8 cellular contexts compared by ENCODE assay signal in genomic region chr3:125357837-125358236, GRCh38. TPM values are rescaled to one million over a fixed set of nuclear protein-coding genes. Genes with fewer than 3 reads are reported as not detected.
DNase-seq lines count a peak whose midpoint lies in the region; ATAC-seq and TF ChIP-seq lines count a peak whose summit lies in the region.

No MANE protein-coding gene starts in this region.

- no peaks in the 10 kb centered on the region for H3K27me3 Mint-ChIP-seq in activated CD4-positive, alpha-beta T cell treated with anti-CD3 and anti-CD28 coated beads for 36 hours
- H3K27me3 Mint-ChIP-seq in WTC11 (ENCODE audit: low read depth) (no peaks in the 10 kb centered on the region), Caco-2 (ENCODE audit: insufficient read depth, unreplicated experiment) (no peaks in the 10 kb centered on the region)
- H3K27me3 Mint-ChIP-seq in stimulated activated naive B cell treated with anti-CD40 and anti-IgM and Interleukin-4, amounts not matched to agents 10 μg/mL and 1 μg/mL and 100 μg/mL, for 72 hours, result no peaks in the 10 kb centered on the region

- no TSS peak for BruUV-seq in Caco-2 (replicated peaks; lab: Mats Ljungman, UMichigan)

- peak overlapping the region; percentile 84 for H3K27ac Mint-ChIP-seq in activated CD4-positive, alpha-beta T cell treated with anti-CD3 and anti-CD28 coated beads for 36 hours
- H3K27ac Mint-ChIP-seq in WTC11 (no peak overlapping the region), Caco-2 (ENCODE audit: unreplicated experiment) (no peak overlapping the region)
- peak overlapping the region; percentile 33 for H3K27ac Mint-ChIP-seq in stimulated activated naive B cell treated with anti-CD40 and anti-IgM and Interleukin-4, amounts not matched to agents 10 μg/mL and 1 μg/mL and 100 μg/mL, for 72 hours

- no peak for ATAC-seq in activated CD4-positive, alpha-beta T cell treated with anti-CD3 and anti-CD28 coated beads for 36 hours
- no peak for ATAC-seq in WTC11
- ATAC-seq in stimulated activated naive B cell treated with anti-CD40 and anti-IgM and Interleukin-4, amounts not matched to agents 10 μg/mL and 1 μg/mL and 100 μg/mL, for 72 hours (replicated peaks), result no peak

- no peak for DNase-seq in activated CD4-positive, alpha-beta T cell treated with anti-CD3 and anti-CD28 coated beads for 36 hours
- DNase-seq in activated CD4-positive, alpha-beta T cell treated with anti-CD3 and anti-CD28 coated beads, Interleukin-2, amount 50 U/mL, for 48 hours, result no peak
- DNase-seq in WTC11 (ENCODE audit: low spot score), result no peak
- DNase-seq in foreskin fibroblast, result no peak
- no peak for DNase-seq in stimulated activated naive B cell treated with anti-CD40 and anti-IgM and Interleukin-4, amounts not matched to agents 10 μg/mL and 1 μg/mL and 100 μg/mL, for 72 hours
- no peak for DNase-seq in GM19238 (ENCODE audit: insufficient read length, low spot score)
- no peak for DNase-seq in RWPE1 (ENCODE audit: low spot score)
- DNase-seq in Caco-2, result no peak

- CTCF ChIA-PET in activated CD4-positive, alpha-beta T cell treated with anti-CD3 and anti-CD28 coated beads for 36 hours (lab: Charles Lee), result interaction anchor here (0.9 to 1.8 kb wide), 2 partner anchors 10 to 12 kb away, joined by 4 to 5 read pairs; no protein-coding TSS in a partner anchor
- CTCF ChIA-PET in WTC11 (lab: Charles Lee) (interaction anchor here (0.5 to 1.2 kb wide), 2 partner anchors 163 to 293 kb away, joined by 4 to 5 read pairs; no protein-coding TSS in a partner anchor), RWPE1 (lab: Yijun Ruan, JAX) (interaction anchor here (0.7 kb wide), 1 partner anchor 331 kb away, joined by 4 read pairs; no protein-coding TSS in a partner anchor), Caco-2 (lab: Charles Lee) (no interaction called here)

- peaks cover 2% of the 10 kb centered on the region for H3K9me3 Mint-ChIP-seq in activated CD4-positive, alpha-beta T cell treated with anti-CD3 and anti-CD28 coated beads for 36 hours (ENCODE audit: low read depth)
- H3K9me3 Mint-ChIP-seq in WTC11 (no peaks in the 10 kb centered on the region), Caco-2 (ENCODE audit: unreplicated experiment) (no peaks in the 10 kb centered on the region)
- H3K9me3 Mint-ChIP-seq in stimulated activated naive B cell treated with anti-CD40 and anti-IgM and Interleukin-4, amounts not matched to agents 10 μg/mL and 1 μg/mL and 100 μg/mL, for 72 hours, result no peaks in the 10 kb centered on the region

- H3K4me3 Mint-ChIP-seq in activated CD4-positive, alpha-beta T cell treated with anti-CD3 and anti-CD28 coated beads for 36 hours, result peak overlapping the region; percentile 74
- H3K4me3 Mint-ChIP-seq in WTC11 (peak overlapping the region; percentile 65), Caco-2 (ENCODE audit: unreplicated experiment) (no peak overlapping the region)
- peak overlapping the region; percentile 77 to 91 for H3K4me3 Mint-ChIP-seq in stimulated activated naive B cell treated with anti-CD40 and anti-IgM and Interleukin-4, amounts not matched to agents 10 μg/mL and 1 μg/mL and 100 μg/mL, for 72 hours

- H3K9me3 ChIP-seq in Caco-2, result no peaks in the 10 kb centered on the region

- no peak overlapping the region for H3K27ac ChIP-seq in RWPE1

- H3K4me1 ChIP-seq in Caco-2, result peaks cover 3% of the 10 kb centered on the region; the same call in 1 of the 2 replicates

- no peaks in the 10 kb centered on the region for H3K27me3 ChIP-seq in Caco-2 (replicated peaks; ENCODE audit: control insufficient read depth, insufficient read depth, low read length)

- H3K4me3 ChIP-seq in foreskin fibroblast (ENCODE audit: low read depth in 1 of 2, low read length in 2 of 2), result peak overlapping the region; percentile 59 to 63
- H3K4me3 ChIP-seq in Caco-2 (ENCODE audit: low read depth, low read length), result no peak overlapping the region

- TF ChIP-seq CTCF in WTC11 (IDR thresholded peaks at IDR 0.05), result no peak
- TF ChIP-seq CTCF in foreskin fibroblast (IDR thresholded peaks at IDR 0.05; ENCODE audit: low read depth, low read length), result no peak
- no peak for TF ChIP-seq CTCF in RWPE1 (conservative IDR thresholded peaks at IDR 0.05; ENCODE audit: low read depth)
- TF ChIP-seq CTCF in Caco-2 (IDR thresholded peaks at IDR 0.05; ENCODE audit: insufficient read depth in 1 of 2, low read depth in 1 of 2, low read length in 1 of 2, severe bottlenecking in 1 of 2, unreplicated experiment in 1 of 2), result no peak

- no peaks in the 10 kb centered on the region for H3K36me3 ChIP-seq in Caco-2 (ENCODE audit: control insufficient read depth, insufficient read depth, low read length)

- intact Hi-C loops in activated CD4-positive, alpha-beta T cell treated with anti-CD3 and anti-CD28 coated beads for 36 hours (cut with DNase I, micrococcal nuclease), result loop anchor here (1.0 to 5.0 kb wide), 4 partner anchors 17 to 154 kb away; partner anchors contain the start of gene ZNF148 (in 2 of the 2)
- intact Hi-C loops in Caco-2 (cut with micrococcal nuclease; ENCODE audit: unreplicated experiment), result no loop called here

- POLR2A ChIA-PET in activated CD4-positive, alpha-beta T cell treated with anti-CD3 and anti-CD28 coated beads for 36 hours (lab: Charles Lee), result interaction anchor here (0.6 kb wide), 1 partner anchor 298 kb away, joined by 4 read pairs; no protein-coding TSS in a partner anchor
- POLR2A ChIA-PET in WTC11 (lab: Charles Lee), result interaction anchor here (1.0 kb wide), 1 partner anchor 10 kb away, joined by 4 read pairs; no protein-coding TSS in a partner anchor
- POLR2A ChIA-PET in RWPE1 (lab: Yijun Ruan, JAX; ENCODE audit: low non-redundant PET), result no interaction called here
- POLR2A ChIA-PET in Caco-2 (lab: Charles Lee), result no interaction called here

- peaks cover 5% of the 10 kb centered on the region for H3K36me3 Mint-ChIP-seq in activated CD4-positive, alpha-beta T cell treated with anti-CD3 and anti-CD28 coated beads for 36 hours (ENCODE audit: low read depth)
- H3K36me3 Mint-ChIP-seq in WTC11, result no peaks in the 10 kb centered on the region
- H3K36me3 Mint-ChIP-seq in stimulated activated naive B cell treated with anti-CD40 and anti-IgM and Interleukin-4, amounts not matched to agents 10 μg/mL and 1 μg/mL and 100 μg/mL, for 72 hours, result peaks cover 2 to 17% of the 10 kb centered on the region in 2 donors
- H3K36me3 Mint-ChIP-seq in Caco-2 (ENCODE audit: insufficient read depth, unreplicated experiment), result peaks cover 23% of the 10 kb centered on the region

- H3K4me1 Mint-ChIP-seq in activated CD4-positive, alpha-beta T cell treated with anti-CD3 and anti-CD28 coated beads for 36 hours, result peaks cover 60% of the 10 kb centered on the region
- H3K4me1 Mint-ChIP-seq in WTC11 (peaks cover 13% of the 10 kb centered on the region), Caco-2 (ENCODE audit: low read depth, unreplicated experiment) (peaks cover 12% of the 10 kb centered on the region)
- H3K4me1 Mint-ChIP-seq in stimulated activated naive B cell treated with anti-CD40 and anti-IgM and Interleukin-4, amounts not matched to agents 10 μg/mL and 1 μg/mL and 100 μg/mL, for 72 hours, result peaks cover 31 to 73% of the 10 kb centered on the region in 2 donors

TF ChIP-seq in WTC11, 78 proteins besides CTCF, POLR2A, EP300 and RAD21 (continues in another document):
- TF ChIP-seq NR1H2 (CRISPR knock-in tag; IDR thresholded peaks at IDR 0.05) (no peak), ZNF121 (CRISPR knock-in tag; IDR thresholded peaks at IDR 0.05) (no peak), FOXJ3 (CRISPR knock-in tag; IDR thresholded peaks at IDR 0.05; ENCODE audit: borderline replicate concordance) (no peak), JAZF1 (CRISPR knock-in tag; IDR thresholded peaks at IDR 0.05) (no peak), E2F4 (CRISPR knock-in tag; IDR thresholded peaks at IDR 0.05; ENCODE audit: borderline replicate concordance, low read depth) (no peak), ZNF512 (CRISPR knock-in tag; IDR thresholded peaks at IDR 0.05; ENCODE audit: borderline replicate concordance) (no peak), FOXP1 (CRISPR knock-in tag; IDR thresholded peaks at IDR 0.05; ENCODE audit: borderline replicate concordance) (no peak), ZNF671 (CRISPR knock-in tag; IDR thresholded peaks at IDR 0.05) (no peak), ZSCAN18 (CRISPR knock-in tag; IDR thresholded peaks at IDR 0.05) (no peak), ESRRA (CRISPR knock-in tag; IDR thresholded peaks at IDR 0.05; ENCODE audit: borderline replicate concordance) (no peak), FOXK1 (CRISPR knock-in tag; IDR thresholded peaks at IDR 0.05) (no peak)

RNA-seq across cellular contexts. Expression of gene ZNF148, which starts 17.3 kb away (rescaled TPM):
- total RNA-seq in activated CD4-positive, alpha-beta T cell treated with anti-CD3 and anti-CD28 coated beads for 36 hours, result 10 to 100 TPM; 30.3 to 37.7 TPM
- total RNA-seq in WTC11 (2021), result 19.4 to 20.0 TPM (median 19.7 TPM) in 3 replicates
- total RNA-seq in Caco-2 (2022), result 29.4 and 33.3 TPM in 2 replicates

Comparison
In these comparisons a context has a peak if more than half of its experiments do, and no peak if none do; other contexts are left out.
1. H3K27ac Mint-ChIP-seq: peak in activated CD4-positive, alpha-beta T cell treated with anti-CD3 and anti-CD28 coated beads for 36 hours (single experiment) and stimulated activated naive B cell treated with anti-CD40 and anti-IgM and Interleukin-4, amounts not matched to agents 10 μg/mL and 1 μg/mL and 100 μg/mL, for 72 hours (single experiment); none in WTC11 (single experiment) and Caco-2 (single experiment).
2. POLR2A ChIA-PET loops: an anchor here in activated CD4-positive, alpha-beta T cell treated with anti-CD3 and anti-CD28 coated beads for 36 hours (0.6 kb wide) and WTC11 (1.0 kb wide); none called in RWPE1 and Caco-2.